ENCODE assay signal across 30 cellular contexts in genomic region chr14:82366803-82367202, GRCh38.
DNase-seq lines count a peak whose midpoint lies in the region; ATAC-seq lines count a peak whose summit lies in the region.
"Had no signal": no experiment of that assay in that cellular context is flagged by ENCODE, and none has a peak within 500 bp of the region (broad histone marks: within the 10 kb centered on the region; RNA-seq: fewer than 3 reads in every experiment).

No MANE protein-coding gene starts in this region.

- H3K9me3 Mint-ChIP-seq in activated CD4-positive, alpha-beta T cell treated with anti-CD3 and anti-CD28 coated beads for 36 hours (ENCODE audit: low read depth): peaks cover 7% of the 10 kb centered on the region
- H3K9me3 Mint-ChIP-seq: activated CD4-positive, alpha-beta T cell treated with anti-CD3 and anti-CD28 coated beads, Interleukin-2, amount 10 ng/mL, durations not matched to agents 24 days and 14 days; nephron progenitor cell had no signal

- DNase-seq in NCI-H524 (lab: John Stamatoyannopoulos, UW) (peak; percentile 2 to 48), NCI-H524 treated with DMSO at 0.1 percent for 48 hours (lab: John Stamatoyannopoulos, UW) (no peak), SK-N-DZ (ENCODE audit: low spot score) (peak; percentile 12), iPS-NIHi11 (ENCODE audit: low spot score) (peak; percentile 23)
- DNase-seq in Jurkat, Clone E6-1 (ENCODE audit: low read depth, low spot score): peak; percentile 3
- DNase-seq in activated CD4-positive, alpha-beta T cell treated with anti-CD3 and anti-CD28 coated beads for 36 hours: no peak
- DNase-seq: activated CD4-positive, alpha-beta T cell treated with anti-CD3 and anti-CD28 coated beads, Interleukin-2, amount 10 ng/mL, durations not matched to agents 24 days and 14 days; activated CD8-positive, alpha-beta memory T cell treated with anti-CD3 and anti-CD28 coated beads, Interleukin-2, amount 10 ng/mL, durations not matched to agents 7 days and 5 days; DMS79 treated with DMSO at 0.1 percent for 48 hours; effector memory CD8-positive, alpha-beta T cell; foreskin melanocyte; islet precursor cell; mucosa of descending colon; NCI-H1694; nephron progenitor cell; NK-92 treated with Interleukin-12 subunit alpha and Interleukin-12 subunit beta, amount 100 ng/mL, for 24 hours; pancreas; right cardiac atrium; stimulated activated CD4-positive, alpha-beta T cell treated with anti-CD3 and anti-CD28 coated beads, Interleukin-12 subunit alpha, Interleukin-12 subunit beta, amount 100 ng/mL, for 4 hours; stimulated activated CD4-positive, alpha-beta T cell treated with anti-CD3 and anti-CD28 coated beads, Interleukin-4, amount 100 ng/mL, for 24 hours; stimulated activated naive B cell treated with anti-CD40 and anti-IgM and Interleukin-4, amounts not matched to agents 10 μg/mL and 1 μg/mL and 100 μg/mL, for 72 hours; T-helper 1 cell had no signal

- no peaks in the 10 kb centered on the region for H3K36me3 Mint-ChIP-seq in activated CD4-positive, alpha-beta T cell treated with anti-CD3 and anti-CD28 coated beads for 36 hours (ENCODE audit: low read depth)
- H3K36me3 Mint-ChIP-seq: activated CD8-positive, alpha-beta memory T cell treated with anti-CD3 and anti-CD28 coated beads, Interleukin-2, amount 10 ng/mL, durations not matched to agents 7 days and 5 days; activated naive CD4-positive, alpha-beta T cell treated with anti-CD3 and anti-CD28 coated beads, Interleukin-2, amount 50 U/mL, for 24 hours; stimulated activated naive B cell treated with anti-CD40 and anti-IgM and Interleukin-4, amounts not matched to agents 10 μg/mL and 1 μg/mL and 100 μg/mL, for 72 hours had no signal

- no peaks in the 10 kb centered on the region for H3K27me3 Mint-ChIP-seq in activated CD4-positive, alpha-beta T cell treated with anti-CD3 and anti-CD28 coated beads for 36 hours
- H3K27me3 Mint-ChIP-seq: activated CD4-positive, alpha-beta T cell treated with anti-CD3 and anti-CD28 coated beads, Interleukin-2, amount 10 ng/mL, durations not matched to agents 24 days and 14 days; activated CD8-positive, alpha-beta memory T cell treated with anti-CD3 and anti-CD28 coated beads, Interleukin-2, amount 10 ng/mL, durations not matched to agents 7 days and 5 days; activated naive CD4-positive, alpha-beta T cell treated with anti-CD3 and anti-CD28 coated beads, Interleukin-2, amount 50 U/mL, for 24 hours; B cell; effector memory CD8-positive, alpha-beta T cell; stimulated activated naive B cell treated with anti-CD40 and anti-IgM and Interleukin-4, amounts not matched to agents 10 μg/mL and 1 μg/mL and 100 μg/mL, for 72 hours had no signal

- intact Hi-C loops in activated CD4-positive, alpha-beta T cell treated with anti-CD3 and anti-CD28 coated beads for 36 hours (cut with DNase I, micrococcal nuclease): no loop called here

- POLR2A ChIA-PET in activated CD4-positive, alpha-beta T cell treated with anti-CD3 and anti-CD28 coated beads for 36 hours (lab: Charles Lee): no interaction called here

- no peak overlapping the region for H3K4me3 ChIP-seq in Jurkat, Clone E6-1 (ENCODE audit: low read length)
- H3K4me3 ChIP-seq: cardiac muscle cell, coronary artery, mucosa of descending colon, pancreas, suprapubic skin had no signal

- CTCF ChIA-PET in activated CD4-positive, alpha-beta T cell treated with anti-CD3 and anti-CD28 coated beads for 36 hours (lab: Charles Lee): no interaction called here

- no peak overlapping the region for H3K4me3 Mint-ChIP-seq in activated CD4-positive, alpha-beta T cell treated with anti-CD3 and anti-CD28 coated beads for 36 hours
- H3K4me3 Mint-ChIP-seq: activated CD4-positive, alpha-beta T cell treated with anti-CD3 and anti-CD28 coated beads, Interleukin-2, amount 10 ng/mL, durations not matched to agents 24 days and 14 days; activated CD8-positive, alpha-beta memory T cell treated with anti-CD3 and anti-CD28 coated beads, Interleukin-2, amount 10 ng/mL, durations not matched to agents 7 days and 5 days; activated naive CD4-positive, alpha-beta T cell treated with anti-CD3 and anti-CD28 coated beads, Interleukin-2, amount 50 U/mL, for 24 hours; B cell; effector memory CD8-positive, alpha-beta T cell; nephron progenitor cell; stimulated activated naive B cell treated with anti-CD40 and anti-IgM and Interleukin-4, amounts not matched to agents 10 μg/mL and 1 μg/mL and 100 μg/mL, for 72 hours had no signal

- no peak for ATAC-seq in HG03521 (IDR thresholded peaks at IDR 0.05; ENCODE audit: unreplicated experiment)
- ATAC-seq in GM18873 (IDR thresholded peaks at IDR 0.05; ENCODE audit: low FRiP score, unreplicated experiment): no peak
- ATAC-seq in activated CD4-positive, alpha-beta T cell treated with anti-CD3 and anti-CD28 coated beads for 36 hours: no peak
- ATAC-seq: activated CD8-positive, alpha-beta memory T cell treated with anti-CD3 and anti-CD28 coated beads, Interleukin-2, amount 10 ng/mL, durations not matched to agents 7 days and 5 days; effector memory CD8-positive, alpha-beta T cell; esophagus mucosa; mucosa of descending colon; pancreas; right cardiac atrium; stimulated activated naive B cell treated with anti-CD40 and anti-IgM and Interleukin-4, amounts not matched to agents 10 μg/mL and 1 μg/mL and 100 μg/mL, for 72 hours had no signal

- H3K4me1 Mint-ChIP-seq in activated CD4-positive, alpha-beta T cell treated with anti-CD3 and anti-CD28 coated beads for 36 hours: no peaks in the 10 kb centered on the region
- H3K4me1 Mint-ChIP-seq: activated CD4-positive, alpha-beta T cell treated with anti-CD3 and anti-CD28 coated beads, Interleukin-2, amount 10 ng/mL, durations not matched to agents 24 days and 14 days; activated CD8-positive, alpha-beta memory T cell treated with anti-CD3 and anti-CD28 coated beads, Interleukin-2, amount 10 ng/mL, durations not matched to agents 7 days and 5 days; activated naive CD4-positive, alpha-beta T cell treated with anti-CD3 and anti-CD28 coated beads, Interleukin-2, amount 50 U/mL, for 24 hours; B cell; nephron progenitor cell; stimulated activated naive B cell treated with anti-CD40 and anti-IgM and Interleukin-4, amounts not matched to agents 10 μg/mL and 1 μg/mL and 100 μg/mL, for 72 hours had no signal

- no peak overlapping the region for H3K27ac Mint-ChIP-seq in activated CD4-positive, alpha-beta T cell treated with anti-CD3 and anti-CD28 coated beads for 36 hours
- H3K27ac Mint-ChIP-seq: activated CD4-positive, alpha-beta T cell treated with anti-CD3 and anti-CD28 coated beads, Interleukin-2, amount 10 ng/mL, durations not matched to agents 24 days and 14 days; activated CD8-positive, alpha-beta memory T cell treated with anti-CD3 and anti-CD28 coated beads, Interleukin-2, amount 10 ng/mL, durations not matched to agents 7 days and 5 days; activated naive CD4-positive, alpha-beta T cell treated with anti-CD3 and anti-CD28 coated beads, Interleukin-2, amount 50 U/mL, for 24 hours; B cell; effector memory CD8-positive, alpha-beta T cell; nephron progenitor cell; stimulated activated naive B cell treated with anti-CD40 and anti-IgM and Interleukin-4, amounts not matched to agents 10 μg/mL and 1 μg/mL and 100 μg/mL, for 72 hours had no signal

Comparison
In these comparisons a context has a peak if more than half of its experiments do, and no peak if none do; other contexts are left out.
1. DNase-seq: peak in NCI-H524 (2 of 2), Jurkat, Clone E6-1 (single experiment), SK-N-DZ (single experiment) and iPS-NIHi11 (single experiment); none in NCI-H524 treated with DMSO at 0.1 percent for 48 hours (single experiment) and activated CD4-positive, alpha-beta T cell treated with anti-CD3 and anti-CD28 coated beads for 36 hours (single experiment).